8 cellular contexts compared by ENCODE assay signal in genomic region chr5:62460578-62460983, GRCh38. TPM values are rescaled to one million over a fixed set of nuclear protein-coding genes. Genes with fewer than 3 reads are reported as not detected.
A peak's percentile ranks its signal among the peaks of the same experiment; 100 is the strongest.
DNase-seq lines count a peak whose midpoint lies in the region; ATAC-seq, FAIRE-seq and TF ChIP-seq lines count a peak whose summit lies in the region.

No MANE protein-coding gene starts in this region.

- no peak overlapping the region for H3K9ac ChIP-seq in HepG2 (ENCODE audit: insufficient read depth, low read depth, low read length)

- H3K36me3 ChIP-seq in bronchial epithelial cell (ENCODE audit: control insufficient read depth, insufficient read depth, low read length): no peaks in the 10 kb centered on the region
- H3K36me3 ChIP-seq in HepG2 (replicated peaks in 1 of 2; ENCODE audit: control insufficient read depth in 1 of 2, insufficient read depth in 2 of 2, low read length in 2 of 2): peaks cover 1 to 6% of the 10 kb centered on the region in 2 experiments; a peak in 3 of 5 replicates

- no peak overlapping the region for H2AFZ ChIP-seq in HepG2 (ENCODE audit: low read length)

- no peak for TF ChIP-seq POLR2A in HepG2 (IDR thresholded peaks at IDR 0.05; ENCODE audit: insufficient read depth in 1 of 2, low read depth in 2 of 2, low read length in 2 of 2)

- CTCF ChIA-PET in HepG2 (lab: Yijun Ruan, JAX; ENCODE audit: low intra/inter-chr PET ratio, low total read pairs): interaction anchor here (2.4 kb wide), 1 partner anchor 318 kb away, joined by 28 read pairs; no protein-coding TSS in a partner anchor

- no peak overlapping the region for H3K27ac ChIP-seq in HepG2 (ENCODE audit: extremely low read length, insufficient read depth, low read length)

- in situ Hi-C loops in HepG2 (cut with HindIII; ENCODE audit: extremely low pct_ligation_motif_present, low pct_unique_long_range_greater_than_20kb): loop anchor here (5.0 kb wide), 1 partner anchor 317 kb away; no protein-coding TSS in a partner anchor

- H3K4me2 ChIP-seq in HepG2 (ENCODE audit: low read depth, low read length): no peak overlapping the region

- no peaks in the 10 kb centered on the region for H3K9me3 ChIP-seq in HepG2 (ENCODE audit: low read length)

- no peaks in the 10 kb centered on the region for H3K27me3 ChIP-seq in bronchial epithelial cell (ENCODE audit: control insufficient read depth, insufficient read depth, low read length)
- H3K27me3 ChIP-seq in HepG2 (ENCODE audit: control insufficient read depth in 1 of 2, insufficient read depth in 2 of 2, low read length in 2 of 2): no peaks in the 10 kb centered on the region

- H3K4me3 ChIP-seq in bronchial epithelial cell (ENCODE audit: low read depth, low read length) (no peak overlapping the region), HepG2 (replicated peaks in 1 of 3; ENCODE audit: insufficient read depth in 1 of 3, low read depth in 2 of 3, low read length in 3 of 3) (no peak overlapping the region)

- H4K20me1 ChIP-seq in HepG2 (ENCODE audit: insufficient read depth, low read length): no peaks in the 10 kb centered on the region

- BruUV-seq in HepG2 (replicated peaks; lab: Mats Ljungman, UMichigan): no TSS peak

- ATAC-seq in GM18873 (IDR thresholded peaks at IDR 0.05; ENCODE audit: low FRiP score, unreplicated experiment): peak; percentile 81
- peak; percentile 79 for ATAC-seq in HG03045 (IDR thresholded peaks at IDR 0.05; ENCODE audit: unreplicated experiment)
- ATAC-seq in HepG2: peak; percentile 76
- ATAC-seq in esophagus mucosa: no peak

- no peak for FAIRE-seq in bronchial epithelial cell (lab: Jason Lieb, UNC)
- peak; percentile 32 for FAIRE-seq in HepG2 (lab: Jason Lieb, UNC)

- no peaks in the 10 kb centered on the region for H3K79me2 ChIP-seq in HepG2 (ENCODE audit: insufficient read depth, low read length)

- TF ChIP-seq CTCF in bronchial epithelial cell (IDR thresholded peaks at IDR 0.05; ENCODE audit: insufficient read depth, low read length, severe bottlenecking) (peak; percentile 56), HepG2 (CRISPR knock-in tag; IDR thresholded peaks at IDR 0.05) (peak; percentile 70)

- POLR2A ChIA-PET in HepG2 (lab: Yijun Ruan, JAX): no interaction called here

- no peak for TF ChIP-seq RAD21 in HepG2 (CRISPR knock-in tag; IDR thresholded peaks at IDR 0.05)

- H3K4me1 ChIP-seq in HepG2 (ENCODE audit: insufficient read depth, low read length): no peaks in the 10 kb centered on the region

- DNase-seq in D341Med (ENCODE audit: low spot score) (peak; percentile 29), NCI-H226 (peak; percentile 4), bronchial epithelial cell (ENCODE audit: low read depth) (peak; percentile 42), HepG2 (ENCODE audit: low spot score) (peak; percentile 35), UCSD-AML1 (lab: John Stamatoyannopoulos, UW; ENCODE audit: unreplicated experiment) (no peak)

- TF ChIP-seq EP300 in HepG2 (IDR thresholded peaks at IDR 0.05; ENCODE audit: low read depth in 2 of 2, low read length in 2 of 2) (no peak), HepG2 (CRISPR knock-in tag; IDR thresholded peaks at IDR 0.05; ENCODE audit: borderline replicate concordance) (no peak)

- intact Hi-C loops in HepG2 (cut with micrococcal nuclease; ENCODE audit: unreplicated experiment): loop anchor here (1.0 kb wide), 1 partner anchor 319 kb away; no protein-coding TSS in a partner anchor

TF ChIP-seq in HepG2, 621 proteins besides CTCF, POLR2A, EP300 and RAD21:
- no peak for TF ChIP-seq ZIK1 (CRISPR knock-in tag; IDR thresholded peaks at IDR 0.05; ENCODE audit: borderline replicate concordance, low read depth)
- peak; percentile 76 for TF ChIP-seq STAG1 (CRISPR knock-in tag; IDR thresholded peaks at IDR 0.05)
- TF ChIP-seq SMC3 (IDR thresholded peaks at IDR 0.05; ENCODE audit: low read length): peak; percentile 48

RNA-seq across cellular contexts. Expression of gene IPO11, which starts 48.0 kb away (rescaled TPM):
- total RNA-seq in bronchial epithelial cell (22.4 and 23.9 TPM in 2 replicates), HepG2 (2016; rRNA removed; fragmentation: Illumina TruSeq; extraction: Trizol) (24.4 and 47.3 TPM in 2 replicates), esophagus mucosa (30.2 TPM)
- total RNA-seq in HepG2 (2016; cell fraction: cytosol; rRNA removed; fragmentation: Illumina TruSeq; extraction: Trizol; ENCODE audit: low read depth): 10.6 and 12.3 TPM in 2 replicates
- total RNA-seq in HepG2 (2016; cell fraction: insoluble cytoplasmic fraction; rRNA removed; fragmentation: Illumina TruSeq; extraction: Trizol): 23.4 and 45.3 TPM in 2 replicates
- 12.7 and 15.4 TPM in 2 replicates for total RNA-seq in HepG2 (2016; cell fraction: membrane; rRNA removed; fragmentation: Illumina TruSeq; extraction: Trizol)
- total RNA-seq in HepG2 (2016; cell fraction: nucleus; rRNA removed; fragmentation: Illumina TruSeq; extraction: Trizol): 34.8 and 41.2 TPM in 2 replicates
- polyA plus RNA-seq in HepG2 (2011; rRNA removed): 10.2 and 13.9 TPM in 2 replicates
- polyA plus RNA-seq in HepG2 (2011; cell fraction: cytosol; rRNA removed): 6.4 and 8.3 TPM in 2 replicates
- 10.3 and 11.5 TPM in 2 replicates for polyA plus RNA-seq in HepG2 (2011; cell fraction: nucleus; rRNA removed)
- polyA plus RNA-seq in HepG2 (2012): 9.1 and 15.2 TPM in 2 replicates
- 2.4 and 3.1 TPM in 2 replicates for polyA plus RNA-seq in HepG2 (2016; cell fraction: cytosol; fragmentation: Illumina TruSeq; extraction: Trizol; ENCODE audit: low read depth)
- 40.1 and 41.1 TPM in 2 replicates for polyA plus RNA-seq in HepG2 (2016; cell fraction: insoluble cytoplasmic fraction; fragmentation: Illumina TruSeq; extraction: Trizol; ENCODE audit: low read depth)
- polyA plus RNA-seq in HepG2 (2016; cell fraction: membrane; fragmentation: Illumina TruSeq; extraction: Trizol; ENCODE audit: low read depth): 7.4 and 8.0 TPM in 2 replicates
- 22.7 and 26.1 TPM in 2 replicates for polyA plus RNA-seq in HepG2 (2016; cell fraction: nucleus; fragmentation: Illumina TruSeq; extraction: Trizol; ENCODE audit: insufficient read depth, low read depth)
- polyA minus RNA-seq in HepG2 (2011; rRNA and poly(A)+ RNA removed; ENCODE audit: low replicate concordance): 50.9 and 137 TPM in 2 replicates
- 18.5 and 25.1 TPM in 2 replicates for polyA minus RNA-seq in HepG2 (2011; cell fraction: cytosol; rRNA and poly(A)+ RNA removed)
- 65.4 and 66.4 TPM in 2 replicates for polyA minus RNA-seq in HepG2 (2011; cell fraction: nucleus; rRNA and poly(A)+ RNA removed)

RNA-seq across cellular contexts. Expression of gene DIMT1, which starts 56.9 kb away (rescaled TPM):
- total RNA-seq in bronchial epithelial cell: 17.3 and 24.0 TPM in 2 replicates
- 35.2 and 37.7 TPM in 2 replicates for total RNA-seq in HepG2 (2016; rRNA removed; fragmentation: Illumina TruSeq; extraction: Trizol)
- total RNA-seq in HepG2 (2016; cell fraction: cytosol; rRNA removed; fragmentation: Illumina TruSeq; extraction: Trizol; ENCODE audit: low read depth): 10.4 and 10.7 TPM in 2 replicates
- 33.8 and 43.5 TPM in 2 replicates for total RNA-seq in HepG2 (2016; cell fraction: insoluble cytoplasmic fraction; rRNA removed; fragmentation: Illumina TruSeq; extraction: Trizol)
- total RNA-seq in HepG2 (2016; cell fraction: membrane; rRNA removed; fragmentation: Illumina TruSeq; extraction: Trizol): 21.0 and 22.5 TPM in 2 replicates
- total RNA-seq in HepG2 (2016; cell fraction: nucleus; rRNA removed; fragmentation: Illumina TruSeq; extraction: Trizol): 22.1 and 23.5 TPM in 2 replicates
- polyA plus RNA-seq in HepG2 (2011; rRNA removed): 13.8 and 16.1 TPM in 2 replicates
- polyA plus RNA-seq in HepG2 (2011; cell fraction: cytosol; rRNA removed): 10.3 and 16.4 TPM in 2 replicates
- polyA plus RNA-seq in HepG2 (2011; cell fraction: nucleus; rRNA removed): 10.8 and 14.2 TPM in 2 replicates
- 16.2 and 18.3 TPM in 2 replicates for polyA plus RNA-seq in HepG2 (2012)
- polyA plus RNA-seq in HepG2 (2016; cell fraction: cytosol; fragmentation: Illumina TruSeq; extraction: Trizol; ENCODE audit: low read depth): 9.1 and 9.3 TPM in 2 replicates
- polyA plus RNA-seq in HepG2 (2016; cell fraction: insoluble cytoplasmic fraction; fragmentation: Illumina TruSeq; extraction: Trizol; ENCODE audit: low read depth): 38.7 and 41.2 TPM in 2 replicates
- 11.7 and 12.2 TPM in 2 replicates for polyA plus RNA-seq in HepG2 (2016; cell fraction: membrane; fragmentation: Illumina TruSeq; extraction: Trizol; ENCODE audit: low read depth)
- polyA plus RNA-seq in HepG2 (2016; cell fraction: nucleus; fragmentation: Illumina TruSeq; extraction: Trizol; ENCODE audit: insufficient read depth, low read depth): 34.2 and 34.5 TPM in 2 replicates
- 9.3 and 9.5 TPM in 2 replicates for polyA minus RNA-seq in HepG2 (2011; rRNA and poly(A)+ RNA removed; ENCODE audit: low replicate concordance)
- polyA minus RNA-seq in HepG2 (2011; cell fraction: cytosol; rRNA and poly(A)+ RNA removed): 8.7 and 9.2 TPM in 2 replicates
- 21.5 and 22.4 TPM in 2 replicates for polyA minus RNA-seq in HepG2 (2011; cell fraction: nucleus; rRNA and poly(A)+ RNA removed)
- total RNA-seq in esophagus mucosa: 21.5 TPM
